12 cellular contexts compared by ENCODE assay signal in the genomic region with DNA sequence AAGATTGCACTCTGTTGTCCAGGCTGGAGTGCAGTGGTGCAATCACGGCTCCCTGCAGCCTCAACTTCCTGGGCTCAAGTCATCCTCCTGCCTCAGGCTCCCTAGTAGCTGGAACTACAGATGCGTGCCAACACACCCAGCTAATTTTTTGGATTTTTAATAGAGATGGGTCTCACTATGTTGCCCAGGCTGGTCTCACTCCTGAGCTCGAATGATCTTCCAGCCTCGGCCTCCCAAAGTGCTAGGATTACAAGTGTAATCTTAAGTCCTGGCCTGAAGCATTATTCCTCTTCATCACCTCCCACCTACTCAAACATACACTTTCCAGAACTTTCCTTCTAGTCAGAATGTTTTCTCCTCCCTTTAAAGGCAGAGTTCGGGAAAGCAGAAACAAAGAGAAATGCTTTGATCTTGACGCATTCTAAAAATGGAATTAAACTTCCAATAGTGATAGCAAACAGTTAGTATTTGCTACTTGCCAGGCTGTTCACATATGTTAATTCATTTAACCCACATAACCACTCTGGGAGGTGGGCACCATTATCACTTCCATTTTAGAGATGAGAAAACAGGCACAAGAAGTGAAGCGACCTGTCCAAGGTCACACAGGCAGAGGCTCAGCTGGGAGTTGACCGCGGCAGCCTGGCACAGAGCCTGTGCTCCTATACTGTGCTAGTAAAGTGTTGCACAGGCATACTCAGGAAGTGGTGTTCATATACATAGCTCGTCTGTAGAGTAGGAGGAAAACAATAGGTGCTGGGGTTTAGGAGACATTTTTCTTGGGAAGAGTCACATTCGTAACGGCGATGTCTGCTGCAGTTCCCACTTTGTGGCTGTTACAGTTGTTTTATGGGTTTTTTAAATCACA. TPM values are rescaled to one million over a fixed set of nuclear protein-coding genes. Genes with fewer than 3 reads are reported as not detected.
DNase-seq lines count a peak whose midpoint lies in the region; ATAC-seq and TF ChIP-seq lines count a peak whose summit lies in the region.
"Had no signal": no experiment of that assay in that cellular context is flagged by ENCODE, and none has a peak within 500 bp of the region (broad histone marks: within the 10 kb centered on the region; RNA-seq: fewer than 3 reads in every experiment).

No MANE protein-coding gene starts in this region.

- peak overlapping the region; percentile 19 for H3K27ac ChIP-seq in left ventricle myocardium inferior (replicated peaks)

- ATAC-seq in Right ventricle myocardium superior (ENCODE audit: poor library complexity): no peak

- peak overlapping the region; percentile 35 for H3K27ac Mint-ChIP-seq in type B pancreatic cell

- H3K9me3 Mint-ChIP-seq in type B pancreatic cell: no peaks in the 10 kb centered on the region
- H3K9me3 Mint-ChIP-seq: activated naive CD4-positive, alpha-beta T cell treated with anti-CD3 and anti-CD28 coated beads, Interleukin-2, amount 50 U/mL, for 24 hours had no signal

- no peak for DNase-seq in left ventricle myocardium inferior
- DNase-seq in Right ventricle myocardium superior: no peak
- peak; percentile 72 for DNase-seq in SW480 (ENCODE audit: low spot score)
- peak; percentile 42 for DNase-seq in fibroblast of pulmonary artery (ENCODE audit: low read depth)
- no peak for DNase-seq in type B pancreatic cell (ENCODE audit: extremely low spot score, unreplicated experiment)
- DNase-seq in hepatic stellate cell (ENCODE audit: low spot score): no peak
- DNase-seq in NCI-H2196 (lab: John Stamatoyannopoulos, UW; ENCODE audit: unreplicated experiment): no peak
- no peak for DNase-seq in activated CD4-positive, alpha-beta T cell treated with anti-CD3 and anti-CD28 coated beads for 4 hours
- DNase-seq: NCI-H1436; stimulated activated CD4-positive, alpha-beta T cell treated with anti-CD3 and anti-CD28 coated beads, Interleukin-2, amount 100 ng/mL, for 24 hours had no signal

- H3K36me3 ChIP-seq in left ventricle myocardium inferior: no peaks in the 10 kb centered on the region

- H3K27me3 Mint-ChIP-seq in type B pancreatic cell: no peaks in the 10 kb centered on the region
- H3K27me3 Mint-ChIP-seq: activated naive CD4-positive, alpha-beta T cell treated with anti-CD3 and anti-CD28 coated beads, Interleukin-2, amount 50 U/mL, for 24 hours had no signal

- H3K27me3 ChIP-seq in left ventricle myocardium inferior (ENCODE audit: low read depth): no peaks in the 10 kb centered on the region

- peaks cover 62% of the 10 kb centered on the region for H3K4me1 ChIP-seq in left ventricle myocardium inferior

- no peaks in the 10 kb centered on the region for H3K9me3 ChIP-seq in left ventricle myocardium inferior (replicated peaks)

- H3K36me3 Mint-ChIP-seq in type B pancreatic cell: no peaks in the 10 kb centered on the region
- H3K36me3 Mint-ChIP-seq: activated naive CD4-positive, alpha-beta T cell treated with anti-CD3 and anti-CD28 coated beads, Interleukin-2, amount 50 U/mL, for 24 hours had no signal

- peaks cover 32% of the 10 kb centered on the region for H3K4me1 Mint-ChIP-seq in type B pancreatic cell (ENCODE audit: unreplicated experiment)

- H3K4me3 Mint-ChIP-seq in type B pancreatic cell: peak overlapping the region; percentile 63

- TF ChIP-seq CTCF in left ventricle myocardium inferior (IDR thresholded peaks at IDR 0.05; ENCODE audit: borderline replicate concordance) (no peak), fibroblast of pulmonary artery (IDR thresholded peaks at IDR 0.05; ENCODE audit: low read length, missing control alignments) (no peak), type B pancreatic cell (conservative IDR thresholded peaks at IDR 0.05) (no peak)

- H3K4me3 ChIP-seq in left ventricle myocardium inferior (no peak overlapping the region), fibroblast of pulmonary artery (replicated peaks; ENCODE audit: low read depth, low read length) (no peak overlapping the region)

- intact Hi-C loops in left ventricle myocardium inferior (cut with micrococcal nuclease) (no loop called here), Right ventricle myocardium superior (cut with DNase I) (no loop called here)

RNA-seq across cellular contexts. Expression of a gene that starts 24.6 kb away (rescaled TPM):
- not detected for total RNA-seq in left ventricle myocardium inferior
- total RNA-seq in Right ventricle myocardium superior: not detected
- not detected in 2 replicates for total RNA-seq in type B pancreatic cell (ENCODE audit: low replicate concordance)
- total RNA-seq: subcutaneous adipose tissue had no signal

Comparison
In these comparisons a context has a peak if more than half of its experiments do, and no peak if none do; other contexts are left out.
1. DNase-seq: peak in SW480 (single experiment) and fibroblast of pulmonary artery (single experiment); none in left ventricle myocardium inferior (single experiment), Right ventricle myocardium superior (single experiment), type B pancreatic cell (single experiment), hepatic stellate cell (single experiment), NCI-H2196 (single experiment) and activated CD4-positive, alpha-beta T cell treated with anti-CD3 and anti-CD28 coated beads for 4 hours (0 of 2).